ENCODE assay signal across 6 cellular contexts in the genomic region with DNA sequence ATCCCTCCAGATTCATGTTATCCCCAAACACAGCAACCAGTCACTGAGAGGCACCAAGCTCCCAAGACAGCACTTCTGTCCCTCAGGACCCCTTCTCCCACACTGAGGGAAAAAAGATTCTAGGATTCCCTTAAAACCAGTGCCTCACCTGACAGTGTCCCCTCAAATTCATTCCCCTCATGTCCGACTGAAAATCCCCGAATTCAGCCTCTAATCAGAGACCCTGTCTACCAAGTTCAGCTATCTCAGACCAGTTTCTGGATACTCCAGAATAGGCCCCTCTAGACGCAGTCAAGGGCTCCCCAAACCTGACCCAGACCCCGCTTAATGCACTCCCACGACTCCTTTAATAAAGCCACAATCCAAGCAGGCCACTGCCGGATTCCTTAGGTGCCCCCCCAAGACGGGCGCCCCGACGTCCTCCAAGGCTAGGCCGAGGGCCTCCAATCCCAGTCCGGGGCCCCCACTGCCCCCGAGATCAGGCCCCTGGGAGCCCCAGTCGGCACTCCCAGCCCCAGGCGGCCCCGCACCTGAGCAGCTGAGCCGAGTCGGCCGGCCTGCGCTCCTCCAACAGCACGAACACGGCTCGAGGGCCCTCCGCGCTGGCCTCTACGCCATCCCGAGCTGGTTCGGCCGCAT. TPM values are rescaled to one million over a fixed set of nuclear protein-coding genes. Genes with fewer than 3 reads are reported as not detected.
DNase-seq lines count a peak whose midpoint lies in the region; ATAC-seq and TF ChIP-seq lines count a peak whose summit lies in the region.

No MANE protein-coding gene starts in this region.

- no peak overlapping the region; the same call in 1 of the 2 replicates for H2AFZ ChIP-seq in GM23248

- H3K36me3 Mint-ChIP-seq in WTC11 = peaks cover 17% of the 10 kb centered on the region

- POLR2A ChIA-PET in WTC11 (lab: Charles Lee) = interaction anchor here (0.9 to 1.7 kb wide), 3 partner anchors 15 to 40 kb away, joined by 3 to 10 read pairs (median 3); partner anchors contain the start of genes GRIPAP1 and WDR45

- peak overlapping the region; percentile 91 for H3K27ac ChIP-seq in GM23248
- peak overlapping the region; percentile 96 to 98 (median 97) for H3K27ac ChIP-seq in right lobe of liver

- H3K4me1 ChIP-seq in GM23248 (ENCODE audit: insufficient read depth) (peaks cover 10% of the 10 kb centered on the region), right lobe of liver (peaks cover 0 to 8% (median 0%) of the 10 kb centered on the region in 4 donors)

- H3K27me3 ChIP-seq in GM23248 (replicated peaks; ENCODE audit: insufficient read depth) (no peaks in the 10 kb centered on the region), right lobe of liver (no peaks in the 10 kb centered on the region)

- intact Hi-C loops in right lobe of liver (cut with DNase I) = no loop called here

- peak overlapping the region; percentile 88 for H3K4me3 Mint-ChIP-seq in WTC11

- ATAC-seq in WTC11 (no peak), right lobe of liver (peak in 1 of 4 donors; percentile 1), HG02678 (IDR thresholded peaks at IDR 0.05; ENCODE audit: unreplicated experiment) (no peak)

- H3K36me3 ChIP-seq in GM23248 (ENCODE audit: low read depth) = no peaks in the 10 kb centered on the region
- peaks cover 0 to 14% (median 0%) of the 10 kb centered on the region in 4 donors for H3K36me3 ChIP-seq in right lobe of liver

- no peaks in the 10 kb centered on the region for H3K9me2 ChIP-seq in GM23248 (ENCODE audit: insufficient read depth)

- no peaks in the 10 kb centered on the region for H3K9me3 Mint-ChIP-seq in WTC11

- in situ Hi-C loops in GM23248 (cut with MboI) = loop anchor here (25.0 kb wide), 1 partner anchor 105 kb away; no protein-coding TSS in a partner anchor

- H3K79me2 ChIP-seq in GM23248 (ENCODE audit: insufficient read depth) = peaks cover 45% of the 10 kb centered on the region

- CTCF ChIA-PET in WTC11 (lab: Charles Lee) = interaction anchor here (0.6 to 2.7 kb wide), 2 partner anchors 70 to 120 kb away, joined by 3 to 14 read pairs; partner anchors contain the start of genes KCND1 and MAGIX

- H3K27ac Mint-ChIP-seq in WTC11 = peak overlapping the region; percentile 90

- TF ChIP-seq POLR2A in right lobe of liver (IDR thresholded peaks at IDR 0.05) = no peak

- no peaks in the 10 kb centered on the region; the same call in 1 of the 2 replicates for H3K27me3 Mint-ChIP-seq in WTC11 (ENCODE audit: low read depth)

- peaks cover 29% of the 10 kb centered on the region for H3K4me1 Mint-ChIP-seq in WTC11

- H3K4me2 ChIP-seq in GM23248 (ENCODE audit: unreplicated experiment) = peak overlapping the region; percentile 91

- H3K9me3 ChIP-seq in GM23248 (ENCODE audit: low read depth) (no peaks in the 10 kb centered on the region), right lobe of liver (no peaks in the 10 kb centered on the region)

- no peaks in the 10 kb centered on the region for H4K20me1 ChIP-seq in GM23248 (ENCODE audit: insufficient read depth)

- H3K9ac ChIP-seq in GM23248 = peak overlapping the region; percentile 99

- 0% methylated on average over 5 to 6 of the region's 29 CpGs for WGBS in GM23248 (ENCODE audit: low coverage in 1 of 2, low lambda C conversion rate in 2 of 2, missing lambda C conversion rate in 2 of 2), 2 experiments
- WGBS in right lobe of liver (ENCODE audit: insufficient coverage, low coverage, low lambda C conversion rate, missing lambda C conversion rate) = 15% methylated on average over 3 of the region's 29 CpGs

- H3F3A ChIP-seq in GM23248 (ENCODE audit: insufficient read depth) = peaks cover 26% of the 10 kb centered on the region; the same call in 1 of the 2 replicates

- H3K4me3 ChIP-seq in GM23248 (peak overlapping the region; percentile 91), right lobe of liver (peak overlapping the region; percentile 68 to 70 (median 68))

- DNase-seq in GM23248 (no peak), WTC11 (ENCODE audit: low spot score) (peak; percentile 10), right lobe of liver (no peak), NCI-H2029 treated with DMSO at 0.1 percent for 48 hours (lab: John Stamatoyannopoulos, UW) (no peak), DMS153 treated with DMSO at 0.1 percent for 48 hours (lab: John Stamatoyannopoulos, UW; ENCODE audit: unreplicated experiment) (no peak)

- TF ChIP-seq CTCF in WTC11 (IDR thresholded peaks at IDR 0.05) (no peak), right lobe of liver (IDR thresholded peaks at IDR 0.05) (no peak)

TF ChIP-seq in WTC11, 78 proteins besides CTCF, POLR2A, EP300 and RAD21 (continues in another document):
- TF ChIP-seq ZBTB21 (CRISPR knock-in tag; IDR thresholded peaks at IDR 0.05; ENCODE audit: borderline replicate concordance) (no peak), ESRRA (CRISPR knock-in tag; IDR thresholded peaks at IDR 0.05; ENCODE audit: borderline replicate concordance) (no peak), ZNF512 (CRISPR knock-in tag; IDR thresholded peaks at IDR 0.05; ENCODE audit: borderline replicate concordance) (no peak), HMGA2 (CRISPR knock-in tag; IDR thresholded peaks at IDR 0.05) (no peak), ZNF423 (CRISPR knock-in tag; IDR thresholded peaks at IDR 0.05) (no peak), NR2C2 (CRISPR knock-in tag; IDR thresholded peaks at IDR 0.05) (no peak)
- TF ChIP-seq, protein P1, sequence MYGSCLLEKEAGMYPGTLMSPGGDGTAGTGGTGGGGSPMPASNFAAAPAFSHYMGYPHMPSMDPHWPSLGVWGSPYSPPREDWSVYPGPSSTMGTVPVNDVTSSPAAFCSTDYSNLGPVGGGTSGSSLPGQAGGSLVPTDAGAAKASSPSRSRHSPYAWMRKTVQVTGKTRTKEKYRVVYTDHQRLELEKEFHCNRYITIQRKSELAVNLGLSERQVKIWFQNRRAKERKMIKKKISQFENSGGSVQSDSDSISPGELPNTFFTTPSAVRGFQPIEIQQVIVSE (CRISPR knock-in tag; IDR thresholded peaks at IDR 0.05; ENCODE audit: borderline replicate concordance) = no peak

RNA-seq across cellular contexts. Expression of gene TFE3, which starts 0.5 kb away (rescaled TPM):
- 72.5 and 85.6 TPM in 2 replicates for total RNA-seq in GM23248 (2014; rRNA removed; shearing (Covaris generic))
- 53.0 and 57.3 TPM in 2 replicates for polyA plus RNA-seq in GM23248 (2016; fragmentation: Nextera tagmentation; extraction: Ambion mirVana)
- total RNA-seq in WTC11 (2021) = 46.4 to 51.2 TPM (median 50.0 TPM) in 3 replicates
- 10 to 100 TPM; 14.9 to 43.3 (median 23.3) TPM for total RNA-seq in right lobe of liver

RNA-seq across cellular contexts. Expression of gene CCDC120, which starts 16.1 kb away (rescaled TPM):
- 0.22 TPM in 1 of 2 replicates, not detected in the other for total RNA-seq in GM23248 (2014; rRNA removed; shearing (Covaris generic))
- polyA plus RNA-seq in GM23248 (2016; fragmentation: Nextera tagmentation; extraction: Ambion mirVana) = 0.94 and 1.3 TPM in 2 replicates
- total RNA-seq in WTC11 (2021) = 13.0 to 15.2 TPM (median 14.4 TPM) in 3 replicates
- total RNA-seq in right lobe of liver = 10 to 100 TPM in 1 of 6 experiments, 1 to 10 TPM in 5; 3.3 to 12.1 (median 4.5) TPM

RNA-seq across cellular contexts. Expression of gene PRAF2, which starts 31.1 kb away (rescaled TPM):
- 17.5 and 24.6 TPM in 2 replicates for total RNA-seq in GM23248 (2014; rRNA removed; shearing (Covaris generic))
- polyA plus RNA-seq in GM23248 (2016; fragmentation: Nextera tagmentation; extraction: Ambion mirVana) = 141 and 143 TPM in 2 replicates
- total RNA-seq in WTC11 (2021) = 14.8 to 16.1 TPM (median 15.0 TPM) in 3 replicates
- total RNA-seq in right lobe of liver = 10 to 100 TPM in 1 of 6 experiments, 1 to 10 TPM in 5; 3.1 to 11.2 (median 5.1) TPM

RNA-seq across cellular contexts. Expression of gene WDR45, which starts 37.0 kb away (rescaled TPM):
- total RNA-seq in GM23248 (2014; rRNA removed; shearing (Covaris generic)) = 78.5 and 91.9 TPM in 2 replicates
- polyA plus RNA-seq in GM23248 (2016; fragmentation: Nextera tagmentation; extraction: Ambion mirVana) = 101 and 103 TPM in 2 replicates
- total RNA-seq in WTC11 (2021) = 20.0 to 23.9 TPM (median 21.4 TPM) in 3 replicates
- 10 to 100 TPM; 31.8 to 65.2 (median 47.9) TPM for total RNA-seq in right lobe of liver

RNA-seq across cellular contexts. Expression of gene GRIPAP1, which starts 40.6 kb away (rescaled TPM):
- 16.5 and 31.6 TPM in 2 replicates for total RNA-seq in GM23248 (2014; rRNA removed; shearing (Covaris generic))
- 16.5 and 21.8 TPM in 2 replicates for polyA plus RNA-seq in GM23248 (2016; fragmentation: Nextera tagmentation; extraction: Ambion mirVana)
- total RNA-seq in WTC11 (2021) = 60.0 to 70.7 TPM (median 60.9 TPM) in 3 replicates
- total RNA-seq in right lobe of liver = 10 to 100 TPM; 15.3 to 32.1 (median 22.0) TPM
